Comparison of ENCODE assay signal across 10 cellular contexts in the genomic region with DNA sequence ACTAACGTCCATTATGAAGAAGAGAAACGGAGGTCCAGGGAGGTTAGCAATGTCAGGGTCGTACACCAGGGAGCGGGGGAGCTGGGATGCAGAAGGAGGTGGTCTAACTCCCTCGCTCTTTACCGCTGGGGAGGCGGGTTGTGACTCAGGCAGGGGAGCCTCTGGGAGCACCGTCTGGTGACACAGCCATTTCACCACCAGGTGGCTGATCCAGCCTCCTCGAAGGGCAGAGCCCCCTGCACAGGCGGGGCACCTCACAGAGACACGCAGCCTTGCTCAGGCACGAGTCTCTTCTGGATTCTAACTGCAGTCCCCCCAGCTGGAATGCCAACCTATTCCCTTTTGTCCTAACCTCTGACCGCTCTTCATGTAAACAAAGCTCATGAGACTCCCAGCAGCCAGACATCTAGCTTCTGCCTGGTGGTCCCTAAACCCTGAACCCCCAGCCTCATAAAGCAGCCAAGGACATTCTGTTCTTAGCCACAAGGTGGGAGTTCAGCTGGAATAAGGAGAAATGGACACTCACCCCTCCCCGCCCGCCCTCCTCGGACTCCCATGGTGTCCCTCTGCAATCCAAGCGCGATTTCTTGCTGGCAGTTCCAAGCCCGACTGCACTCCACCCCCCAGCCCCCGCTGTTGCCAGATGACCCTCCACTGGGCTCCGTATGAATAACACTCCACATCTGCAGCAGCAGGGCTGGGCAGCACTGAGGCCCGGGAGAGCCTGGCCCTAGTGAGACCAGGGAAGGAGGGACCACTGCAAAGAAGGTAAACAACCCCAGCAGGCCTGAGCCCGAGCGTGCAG.
DNase-seq lines count a peak whose midpoint lies in the region; ATAC-seq and TF ChIP-seq lines count a peak whose summit lies in the region.
"Had no signal": no experiment of that assay in that cellular context is flagged by ENCODE, and none has a peak within 500 bp of the region (broad histone marks: within the 10 kb centered on the region; RNA-seq: fewer than 3 reads in every experiment).

No MANE protein-coding gene starts in this region.

- H3K4me3 ChIP-seq in cardiac fibroblast (replicated peaks in 1 of 2; ENCODE audit: low read depth in 2 of 2, low read length in 2 of 2): no peak overlapping the region
- no peak overlapping the region for H3K4me3 ChIP-seq in left lung
- no peak overlapping the region for H3K4me3 ChIP-seq in thymus (ENCODE audit: low read length)

- DNase-seq in HuH-7 (ENCODE audit: low spot score): peak; percentile 58
- peak in 1 of 2 donors; percentile 50 for DNase-seq in cardiac fibroblast (ENCODE audit: low read depth in 2 of 2)
- DNase-seq in left lung: peak in 1 of 2 donors; percentile 81
- no peak for DNase-seq in activated T-cell treated with anti-CD3 and anti-CD28 coated beads, Interleukin-2, amount 50 U/mL, for 24 hours
- no peak for DNase-seq in activated naive CD4-positive, alpha-beta T cell treated with anti-CD3 and anti-CD28 coated beads for 36 hours
- no peak for DNase-seq in GM13976 (ENCODE audit: low spot score)

- no peaks in the 10 kb centered on the region for H3K9me3 Mint-ChIP-seq in activated T-cell treated with anti-CD3 and anti-CD28 coated beads, Interleukin-2, amount 50 U/mL, for 24 hours
- no peaks in the 10 kb centered on the region for H3K9me3 Mint-ChIP-seq in activated naive CD4-positive, alpha-beta T cell treated with anti-CD3 and anti-CD28 coated beads for 36 hours
- H3K9me3 Mint-ChIP-seq: activated naive CD4-positive, alpha-beta T cell treated with anti-CD3 and anti-CD28 coated beads, Interleukin-2, amount 50 U/mL, for 24 hours had no signal

- H3K9me3 ChIP-seq in left lung: no peaks in the 10 kb centered on the region
- H3K9me3 ChIP-seq in thymus (ENCODE audit: control insufficient read depth): no peaks in the 10 kb centered on the region

- intact Hi-C loops in left lung (cut with DNase I): no loop called here
- intact Hi-C loops in activated naive CD4-positive, alpha-beta T cell treated with anti-CD3 and anti-CD28 coated beads for 36 hours (cut with micrococcal nuclease): no loop called here

- peak overlapping the region; percentile 53 to 71 for H3K27ac ChIP-seq in left lung
- peak overlapping the region; percentile 31 for H3K27ac ChIP-seq in thymus (ENCODE audit: low read depth)
- H3K27ac ChIP-seq: HL-60 had no signal

- 80% methylated on average over 24 of the region's 24 CpGs for WGBS in thymus

- H3K27ac Mint-ChIP-seq in activated T-cell treated with anti-CD3 and anti-CD28 coated beads, Interleukin-2, amount 50 U/mL, for 24 hours: no peak overlapping the region
- H3K27ac Mint-ChIP-seq in activated naive CD4-positive, alpha-beta T cell treated with anti-CD3 and anti-CD28 coated beads for 36 hours: no peak overlapping the region
- H3K27ac Mint-ChIP-seq: activated naive CD4-positive, alpha-beta T cell treated with anti-CD3 and anti-CD28 coated beads, Interleukin-2, amount 50 U/mL, for 24 hours had no signal

- ATAC-seq in left lung (peak; percentile 4), HG03442 (IDR thresholded peaks at IDR 0.05; ENCODE audit: unreplicated experiment) (no peak)

- H3K4me1 ChIP-seq in left lung (peaks cover 75 to 100% of the 10 kb centered on the region in 2 donors), thymus (ENCODE audit: control insufficient read depth, insufficient read depth, low read length) (no peaks in the 10 kb centered on the region)

- H3K27me3 ChIP-seq in left lung (no peaks in the 10 kb centered on the region), thymus (ENCODE audit: control insufficient read depth, insufficient read depth) (no peaks in the 10 kb centered on the region)

- H3K27me3 Mint-ChIP-seq in activated T-cell treated with anti-CD3 and anti-CD28 coated beads, Interleukin-2, amount 50 U/mL, for 24 hours: peaks cover 7% of the 10 kb centered on the region
- no peaks in the 10 kb centered on the region for H3K27me3 Mint-ChIP-seq in activated naive CD4-positive, alpha-beta T cell treated with anti-CD3 and anti-CD28 coated beads for 36 hours (ENCODE audit: low read depth)

- in situ Hi-C loops in GM13976 (cut with MboI; ENCODE audit: low sequenced_read_pairs, unreplicated experiment): no loop called here

- H3K4me1 Mint-ChIP-seq in activated T-cell treated with anti-CD3 and anti-CD28 coated beads, Interleukin-2, amount 50 U/mL, for 24 hours (ENCODE audit: low read depth): no peaks in the 10 kb centered on the region
- no peaks in the 10 kb centered on the region for H3K4me1 Mint-ChIP-seq in activated naive CD4-positive, alpha-beta T cell treated with anti-CD3 and anti-CD28 coated beads for 36 hours (ENCODE audit: low read depth)
- H3K4me1 Mint-ChIP-seq: activated naive CD4-positive, alpha-beta T cell treated with anti-CD3 and anti-CD28 coated beads, Interleukin-2, amount 50 U/mL, for 24 hours had no signal

- TF ChIP-seq CTCF in cardiac fibroblast (IDR thresholded peaks at IDR 0.05; ENCODE audit: low read depth, low read length) (peak; percentile 45), left lung (IDR thresholded peaks at IDR 0.05) (no peak), GM13976 (IDR thresholded peaks at IDR 0.05; ENCODE audit: borderline replicate concordance, control extremely low read depth, extremely low read depth, insufficient read depth, missing control alignments) (no peak)

- no peak overlapping the region for H3K4me3 Mint-ChIP-seq in activated T-cell treated with anti-CD3 and anti-CD28 coated beads, Interleukin-2, amount 50 U/mL, for 24 hours
- H3K4me3 Mint-ChIP-seq in activated naive CD4-positive, alpha-beta T cell treated with anti-CD3 and anti-CD28 coated beads for 36 hours: no peak overlapping the region
- H3K4me3 Mint-ChIP-seq: activated naive CD4-positive, alpha-beta T cell treated with anti-CD3 and anti-CD28 coated beads, Interleukin-2, amount 50 U/mL, for 24 hours had no signal

- H3K36me3 ChIP-seq in left lung (peaks cover 0 to 4% of the 10 kb centered on the region in 2 donors), thymus (ENCODE audit: control insufficient read depth, insufficient read depth) (no peaks in the 10 kb centered on the region)

- H3K36me3 Mint-ChIP-seq in activated T-cell treated with anti-CD3 and anti-CD28 coated beads, Interleukin-2, amount 50 U/mL, for 24 hours (ENCODE audit: low read depth): no peaks in the 10 kb centered on the region
- no peaks in the 10 kb centered on the region for H3K36me3 Mint-ChIP-seq in activated naive CD4-positive, alpha-beta T cell treated with anti-CD3 and anti-CD28 coated beads for 36 hours (ENCODE audit: low read depth)
- H3K36me3 Mint-ChIP-seq: activated naive CD4-positive, alpha-beta T cell treated with anti-CD3 and anti-CD28 coated beads, Interleukin-2, amount 50 U/mL, for 24 hours had no signal

- CTCF ChIA-PET in activated naive CD4-positive, alpha-beta T cell treated with anti-CD3 and anti-CD28 coated beads for 36 hours (lab: Charles Lee): no interaction called here
